ENCODE assay signal across 26 cellular contexts in genomic region chr7:135343361-135343760, GRCh38.
"Had no signal": no experiment of that assay in that cellular context is flagged by ENCODE, and none has a peak within 500 bp of the region (broad histone marks: within the 10 kb centered on the region; RNA-seq: fewer than 3 reads in every experiment).

No MANE protein-coding gene starts in this region.

- ATAC-seq: gastroesophageal sphincter, left colon, natural killer cell, pancreas, sciatic nerve had no signal

- H3K4me2 ChIP-seq: hepatocyte, smooth muscle cell had no signal

- H3K36me3 ChIP-seq: colonic mucosa, esophagus muscularis mucosa, gastroesophageal sphincter, heart left ventricle, neutrophil, pancreas, prostate gland, right atrium auricular region, stomach, thyroid gland had no signal

- H3K27ac ChIP-seq: colonic mucosa, epithelial cell of prostate, esophagus muscularis mucosa, foreskin keratinocyte, gastroesophageal sphincter, heart left ventricle, hepatocyte, neutrophil, pancreas, prostate gland, stomach, thyroid gland had no signal

- H3K79me2 ChIP-seq: hepatocyte had no signal

- H3K9me3 ChIP-seq: colonic mucosa, esophagus muscularis mucosa, gastroesophageal sphincter, heart left ventricle, neutrophil, pancreas, prostate gland, right atrium auricular region, stomach, thyroid gland had no signal

- DNase-seq: colonic mucosa; effector CD8-positive, alpha-beta T cell; endodermal cell; foreskin keratinocyte; left colon; natural killer cell; pancreas; stimulated activated CD4-positive, alpha-beta T cell treated with anti-CD3 and anti-CD28 coated beads, Interleukin-12 subunit alpha, Interleukin-12 subunit beta, amount 100 ng/mL, for 4 hours; stimulated activated CD4-positive, alpha-beta T cell treated with anti-CD3 and anti-CD28 coated beads, Interleukin-1b, Interleukin-23, amount 100 ng/mL, for 48 hours; stimulated activated CD4-positive, alpha-beta T cell treated with anti-CD3 and anti-CD28 coated beads, Interleukin-4, amount 100 ng/mL, for 1 hour; stimulated activated CD8-positive, alpha-beta memory T cell treated with anti-CD3 and anti-CD28 coated beads, Interleukin-4, amount 100 ng/mL, for 48 hours; stimulated activated naive CD4-positive, alpha-beta T cell; stomach had no signal

- H2AFZ ChIP-seq: hepatocyte had no signal

- H3K4me1 ChIP-seq: colonic mucosa, esophagus muscularis mucosa, foreskin keratinocyte, gastroesophageal sphincter, pancreas, prostate gland, stomach had no signal

- H3K27me3 ChIP-seq: colonic mucosa, esophagus muscularis mucosa, gastroesophageal sphincter, heart left ventricle, hepatocyte, neutrophil, pancreas, right atrium auricular region, stomach, thyroid gland had no signal

- FAIRE-seq: islet of Langerhans, pancreas had no signal

- H3K4me3 ChIP-seq: colonic mucosa, esophagus muscularis mucosa, gastroesophageal sphincter, heart left ventricle, hepatocyte, lung, pancreas, prostate gland, right atrium auricular region, smooth muscle cell, stomach, thyroid gland had no signal
